Comparison of ENCODE assay signal across 37 cellular contexts in the genomic region with DNA sequence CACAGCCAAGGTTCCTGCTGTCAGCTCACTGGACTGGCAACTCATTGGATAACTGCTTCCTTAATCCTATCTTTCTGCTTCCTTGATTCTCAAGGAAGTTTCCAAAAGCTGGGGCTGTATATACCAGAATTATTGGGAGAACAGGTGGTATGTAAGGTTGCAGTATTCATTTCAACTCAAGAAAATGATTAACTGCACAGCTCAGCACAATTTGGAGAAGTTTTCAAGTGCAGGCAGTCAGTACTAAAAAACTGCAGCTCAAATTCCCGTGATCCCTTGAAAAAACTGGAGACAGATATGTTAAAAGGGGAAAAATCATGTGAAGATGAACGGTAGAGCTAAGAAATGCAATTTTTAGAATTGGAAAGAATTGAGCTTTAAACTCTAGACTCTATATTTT. TPM values are rescaled to one million over a fixed set of nuclear protein-coding genes. Genes with fewer than 3 reads are reported as not detected.
"Had no signal": no experiment of that assay in that cellular context is flagged by ENCODE, and none has a peak within 500 bp of the region (broad histone marks: within the 10 kb centered on the region; RNA-seq: fewer than 3 reads in every experiment).

No MANE protein-coding gene starts in this region.

- H3K36me3 ChIP-seq: adrenal gland, brain microvascular endothelial cell, breast epithelium had no signal

- DNase-seq: activated B cell treated with CpG ODN at 0.5 μM for 24 hours; activated CD4-positive, alpha-beta memory T cell treated with anti-CD3 and anti-CD28 coated beads for 36 hours; activated CD4-positive, alpha-beta T cell treated with anti-CD3 and anti-CD28 coated beads for 4 hours; activated CD4-positive, alpha-beta T cell treated with anti-CD3 and anti-CD28 coated beads, Interleukin-2, amount 10 ng/mL, durations not matched to agents 24 days and 14 days; activated CD4-positive, alpha-beta T cell treated with anti-CD3 and anti-CD28 coated beads, Interleukin-2, amount 50 U/mL, for 1 hour; activated CD4-positive, alpha-beta T cell treated with anti-CD3 and anti-CD28 coated beads, Interleukin-2, amount 50 U/mL, for 4 hours; activated CD4-positive, CD25-positive, alpha-beta regulatory T cell treated with anti-CD3 and anti-CD28 coated beads, Interleukin-2, amount 50 U/mL, for 72 hours; activated CD8-positive, alpha-beta memory T cell treated with anti-CD3 and anti-CD28 coated beads, Interleukin-2, amount 50 U/mL, for 4 hours; activated CD8-positive, alpha-beta T cell treated with anti-CD3 and anti-CD28 coated beads for 36 hours; activated effector memory CD4-positive, alpha-beta T cell treated with anti-CD3 and anti-CD28 coated beads, Interleukin-2, amount 50 U/mL, for 16 hours; activated gamma-delta T cell treated with Interleukin-2 at 50 U/mL for 16 hours; activated naive CD4-positive, alpha-beta T cell; activated naive CD4-positive, alpha-beta T cell treated with anti-CD3 and anti-CD28 coated beads for 36 hours; activated naive CD4-positive, alpha-beta T cell treated with anti-CD3 and anti-CD28 coated beads, Interleukin-2, amount 50 U/mL, for 16 hours; activated naive CD8-positive, alpha-beta T cell treated with anti-CD3 and anti-CD28 coated beads for 36 hours; activated T-cell treated with anti-CD3 and anti-CD28 coated beads for 4 hours; activated T-cell treated with anti-CD3 and anti-CD28 coated beads, Interleukin-2, amount 50 U/mL, for 1 hour; activated T-cell treated with anti-CD3 and anti-CD28 coated beads, Interleukin-2, amount 50 U/mL, for 4 hours; activated T-cell treated with anti-CD3 and anti-CD28 coated beads, Interleukin-2, amount 50 U/mL, for 72 hours; adrenal gland; amniotic stem cell; aorta; body of pancreas; brain microvascular endothelial cell; central memory CD4-positive, alpha-beta T cell; T-helper 2 cell; T-helper 9 cell had no signal

- ATAC-seq: activated CD8-positive, alpha-beta T cell treated with anti-CD3 and anti-CD28 coated beads for 36 hours; activated naive CD4-positive, alpha-beta T cell treated with anti-CD3 and anti-CD28 coated beads, Interleukin-2, amount 50 U/mL, for 72 hours; activated T-cell treated with anti-CD3 and anti-CD28 coated beads, Interleukin-2, amount 50 U/mL, for 4 hours; activated T-cell treated with anti-CD3 and anti-CD28 coated beads, Interleukin-2, amount 50 U/mL, for 72 hours; activated T-helper 17 cell treated with anti-CD3 and anti-CD28 coated beads, Interleukin-2, amount 50 U/mL, for 72 hours; body of pancreas had no signal

- H3K4me1 ChIP-seq: adrenal gland, body of pancreas, breast epithelium had no signal

- H3K27ac Mint-ChIP-seq: activated B cell treated with CpG ODN at 0.5 μM for 24 hours; activated CD4-positive, alpha-beta memory T cell treated with anti-CD3 and anti-CD28 coated beads for 36 hours; activated CD4-positive, alpha-beta T cell treated with anti-CD3 and anti-CD28 coated beads, Interleukin-2, amount 10 ng/mL, durations not matched to agents 24 days and 14 days; activated CD8-positive, alpha-beta T cell treated with anti-CD3 and anti-CD28 coated beads for 36 hours; activated naive CD4-positive, alpha-beta T cell treated with anti-CD3 and anti-CD28 coated beads for 36 hours; activated naive CD4-positive, alpha-beta T cell treated with anti-CD3 and anti-CD28 coated beads, Interleukin-2, amount 50 U/mL, for 72 hours; activated naive CD8-positive, alpha-beta T cell treated with anti-CD3 and anti-CD28 coated beads for 36 hours; activated T-cell treated with anti-CD3 and anti-CD28 coated beads, Interleukin-2, amount 50 U/mL, for 72 hours; activated T-helper 1 cell treated with anti-CD3 and anti-CD28 coated beads, Interleukin-12 subunit alpha, Interleukin-12 subunit beta, Interleukin-2, Interleukin-4 antibody, amounts not matched to agents 30 ng/mL and 10 ng/mL and 1 ng/mL, durations not matched to agents 14 hours and 24 hours and 36 hours; activated T-helper 17 cell treated with anti-CD3 and anti-CD28 coated beads, Interleukin-2, amount 50 U/mL, for 72 hours; T-helper 1 cell treated with Interleukin-12 subunit alpha and Interleukin-12 subunit beta and Interleukin-4 antibody, amounts not matched to agents 30 μg/mL and 1 μg/mL, for 36 hours; T-helper 2 cell treated with Interferon-gamma antibody and Interleukin-4, amounts not matched to agents 5 μg/mL and 100 μg/mL, for 36 hours had no signal

- H3K27me3 ChIP-seq: adrenal gland, body of pancreas, brain microvascular endothelial cell, breast epithelium had no signal

- H3K4me1 Mint-ChIP-seq: activated B cell treated with CpG ODN at 0.5 μM for 24 hours; activated CD4-positive, alpha-beta T cell treated with anti-CD3 and anti-CD28 coated beads, Interleukin-2, amount 10 ng/mL, durations not matched to agents 24 days and 14 days; activated naive CD8-positive, alpha-beta T cell treated with anti-CD3 and anti-CD28 coated beads for 36 hours; activated T-helper 17 cell treated with anti-CD3 and anti-CD28 coated beads, Interleukin-2, amount 50 U/mL, for 72 hours had no signal

- H3K36me3 Mint-ChIP-seq: activated CD4-positive, alpha-beta memory T cell treated with anti-CD3 and anti-CD28 coated beads for 36 hours; activated naive CD4-positive, alpha-beta T cell treated with anti-CD3 and anti-CD28 coated beads, Interleukin-2, amount 50 U/mL, for 72 hours; activated naive CD8-positive, alpha-beta T cell treated with anti-CD3 and anti-CD28 coated beads for 36 hours had no signal

- FAIRE-seq: astrocyte, TTC549 had no signal

- H3K4me3 Mint-ChIP-seq: activated B cell treated with CpG ODN at 0.5 μM for 24 hours; activated CD4-positive, alpha-beta memory T cell treated with anti-CD3 and anti-CD28 coated beads for 36 hours; activated CD4-positive, alpha-beta T cell treated with anti-CD3 and anti-CD28 coated beads, Interleukin-2, amount 10 ng/mL, durations not matched to agents 24 days and 14 days; activated CD8-positive, alpha-beta T cell treated with anti-CD3 and anti-CD28 coated beads for 36 hours; activated naive CD4-positive, alpha-beta T cell treated with anti-CD3 and anti-CD28 coated beads for 36 hours; activated naive CD8-positive, alpha-beta T cell treated with anti-CD3 and anti-CD28 coated beads for 36 hours; activated T-cell treated with anti-CD3 and anti-CD28 coated beads, Interleukin-2, amount 50 U/mL, for 4 hours; activated T-cell treated with anti-CD3 and anti-CD28 coated beads, Interleukin-2, amount 50 U/mL, for 72 hours; activated T-helper 1 cell treated with anti-CD3 and anti-CD28 coated beads, Interleukin-12 subunit alpha, Interleukin-12 subunit beta, Interleukin-2, Interleukin-4 antibody, amounts not matched to agents 30 ng/mL and 10 ng/mL and 1 ng/mL, durations not matched to agents 14 hours and 24 hours and 36 hours; activated T-helper 17 cell treated with anti-CD3 and anti-CD28 coated beads, Interleukin-2, amount 50 U/mL, for 72 hours; T-helper 1 cell treated with Interleukin-12 subunit alpha and Interleukin-12 subunit beta and Interleukin-4 antibody, amounts not matched to agents 30 μg/mL and 1 μg/mL, for 36 hours; T-helper 2 cell treated with Interferon-gamma antibody and Interleukin-4, amounts not matched to agents 5 μg/mL and 100 μg/mL, for 36 hours had no signal

- H3K27ac ChIP-seq: adrenal gland, body of pancreas, brain microvascular endothelial cell, breast epithelium, VCaP had no signal

- H3K27me3 Mint-ChIP-seq: activated B cell treated with CpG ODN at 0.5 μM for 24 hours; activated CD4-positive, alpha-beta T cell treated with anti-CD3 and anti-CD28 coated beads, Interleukin-2, amount 10 ng/mL, durations not matched to agents 24 days and 14 days; activated CD8-positive, alpha-beta T cell treated with anti-CD3 and anti-CD28 coated beads for 36 hours; activated naive CD8-positive, alpha-beta T cell treated with anti-CD3 and anti-CD28 coated beads for 36 hours; activated T-helper 17 cell treated with anti-CD3 and anti-CD28 coated beads, Interleukin-2, amount 50 U/mL, for 72 hours had no signal

- H3K4me3 ChIP-seq: adrenal gland, body of pancreas, breast epithelium had no signal

- H3K9me3 Mint-ChIP-seq: activated CD4-positive, alpha-beta memory T cell treated with anti-CD3 and anti-CD28 coated beads for 36 hours; activated CD4-positive, alpha-beta T cell treated with anti-CD3 and anti-CD28 coated beads, Interleukin-2, amount 10 ng/mL, durations not matched to agents 24 days and 14 days; activated CD8-positive, alpha-beta T cell treated with anti-CD3 and anti-CD28 coated beads for 36 hours; activated naive CD4-positive, alpha-beta T cell treated with anti-CD3 and anti-CD28 coated beads for 36 hours; activated naive CD4-positive, alpha-beta T cell treated with anti-CD3 and anti-CD28 coated beads, Interleukin-2, amount 50 U/mL, for 72 hours; activated naive CD8-positive, alpha-beta T cell treated with anti-CD3 and anti-CD28 coated beads for 36 hours; activated T-cell treated with anti-CD3 and anti-CD28 coated beads, Interleukin-2, amount 50 U/mL, for 4 hours; activated T-cell treated with anti-CD3 and anti-CD28 coated beads, Interleukin-2, amount 50 U/mL, for 72 hours; activated T-helper 1 cell treated with anti-CD3 and anti-CD28 coated beads, Interleukin-12 subunit alpha, Interleukin-12 subunit beta, Interleukin-2, Interleukin-4 antibody, amounts not matched to agents 30 ng/mL and 10 ng/mL and 1 ng/mL, durations not matched to agents 14 hours and 24 hours and 36 hours; activated T-helper 17 cell treated with anti-CD3 and anti-CD28 coated beads, Interleukin-2, amount 50 U/mL, for 72 hours; T-helper 1 cell treated with Interleukin-12 subunit alpha and Interleukin-12 subunit beta and Interleukin-4 antibody, amounts not matched to agents 30 μg/mL and 1 μg/mL, for 36 hours; T-helper 2 cell treated with Interferon-gamma antibody and Interleukin-4, amounts not matched to agents 5 μg/mL and 100 μg/mL, for 36 hours had no signal

- H3K9me3 ChIP-seq: adrenal gland, body of pancreas, breast epithelium had no signal

RNA-seq across cellular contexts. Expression of gene GRM5, which starts 44.4 kb away (rescaled TPM):
- total RNA-seq: activated B cell treated with CpG ODN at 0.5 μM for 24 hours; activated CD4-positive, alpha-beta T cell treated with anti-CD3 and anti-CD28 coated beads, Interleukin-2, amount 10 ng/mL, durations not matched to agents 24 days and 14 days; activated CD8-positive, alpha-beta memory T cell treated with anti-CD3 and anti-CD28 coated beads for 36 hours; activated CD8-positive, alpha-beta T cell treated with anti-CD3 and anti-CD28 coated beads for 36 hours; activated naive CD4-positive, alpha-beta T cell treated with anti-CD3 and anti-CD28 coated beads for 36 hours; activated naive CD4-positive, alpha-beta T cell treated with anti-CD3 and anti-CD28 coated beads, Interleukin-2, amount 50 U/mL, for 72 hours; activated naive CD8-positive, alpha-beta T cell treated with anti-CD3 and anti-CD28 coated beads for 36 hours; activated T-cell treated with anti-CD3 and anti-CD28 coated beads, Interleukin-2, amount 50 U/mL, for 4 hours; activated T-cell treated with anti-CD3 and anti-CD28 coated beads, Interleukin-2, amount 50 U/mL, for 72 hours; activated T-helper 1 cell treated with anti-CD3 and anti-CD28 coated beads, Interleukin-12 subunit alpha, Interleukin-12 subunit beta, Interleukin-2, Interleukin-4 antibody, amounts not matched to agents 30 ng/mL and 10 ng/mL and 1 ng/mL, durations not matched to agents 14 hours and 24 hours and 36 hours; activated T-helper 17 cell treated with anti-CD3 and anti-CD28 coated beads, Interleukin-2, amount 50 U/mL, for 72 hours had no signal
